In genomic region chr18:44786697-44787096, GRCh38 we compare ENCODE assay signal across 9 cellular contexts.
A peak's percentile ranks its signal among the peaks of the same experiment; 100 is the strongest.
DNase-seq lines count a peak whose midpoint lies in the region; ATAC-seq and TF ChIP-seq lines count a peak whose summit lies in the region.
"Had no signal": no experiment of that assay in that cellular context is flagged by ENCODE, and none has a peak within 500 bp of the region (broad histone marks: within the 10 kb centered on the region; RNA-seq: fewer than 3 reads in every experiment).

No MANE protein-coding gene starts in this region.

- H3K4me3 Mint-ChIP-seq in IgD-negative memory B cell: peak overlapping the region; percentile 83 to 92 (median 85)
- H3K4me3 Mint-ChIP-seq: activated naive CD8-positive, alpha-beta T cell had no signal

- H3K4me1 Mint-ChIP-seq in IgD-negative memory B cell: peaks cover 58 to 67% (median 65%) of the 10 kb centered on the region in 3 donors

- DNase-seq in osteoblast (ENCODE audit: insufficient read length, low spot score, missing footprints) (no peak), cardiac septum (ENCODE audit: low spot score) (no peak), retina (no peak), SKM-1 (lab: John Stamatoyannopoulos, UW; ENCODE audit: unreplicated experiment) (no peak)
- DNase-seq in stimulated activated naive CD4-positive, alpha-beta T cell treated with Interleukin-2 at 50 U/mL for 16 hours (lab: John Stamatoyannopoulos, UW): no peak

- H3K9me3 Mint-ChIP-seq in IgD-negative memory B cell: no peaks in the 10 kb centered on the region

- peak overlapping the region; percentile 72 to 93 (median 79) for H3K27ac Mint-ChIP-seq in IgD-negative memory B cell
- H3K27ac Mint-ChIP-seq: activated naive CD8-positive, alpha-beta T cell had no signal

- H2AFZ ChIP-seq in osteoblast (ENCODE audit: low read length): peak overlapping the region; percentile 73

- H3K4me3 ChIP-seq in osteoblast (ENCODE audit: insufficient read depth, low read length): peak overlapping the region; percentile 68

- no peaks in the 10 kb centered on the region for H3K79me2 ChIP-seq in osteoblast (ENCODE audit: insufficient read depth, low read length)

- no peaks in the 10 kb centered on the region for H3K36me3 ChIP-seq in osteoblast (ENCODE audit: insufficient read depth, low read length)

- peaks cover 4% of the 10 kb centered on the region for H3K36me3 Mint-ChIP-seq in IgD-negative memory B cell
- H3K36me3 Mint-ChIP-seq: activated naive CD8-positive, alpha-beta T cell had no signal

- intact Hi-C loops in cardiac septum (cut with DNase I): no loop called here

- peak; percentile 80 for ATAC-seq in GM18907 (IDR thresholded peaks at IDR 0.05; ENCODE audit: unreplicated experiment)
- ATAC-seq in GM21825 (IDR thresholded peaks at IDR 0.05; ENCODE audit: unreplicated experiment): peak; percentile 83

- H3K27ac ChIP-seq in osteoblast (ENCODE audit: low read depth, low read length): no peak overlapping the region

- no peak for TF ChIP-seq CTCF in osteoblast (IDR thresholded peaks at IDR 0.05; ENCODE audit: extremely low read depth, low read depth, low read length)

- H4K20me1 ChIP-seq in osteoblast (ENCODE audit: insufficient read depth, low read length): no peaks in the 10 kb centered on the region

- H3K9me3 ChIP-seq in osteoblast (ENCODE audit: low read depth, low read length): no peaks in the 10 kb centered on the region

- H3K4me2 ChIP-seq in osteoblast (ENCODE audit: insufficient read depth, low read length): peak overlapping the region; percentile 73

- H3K27me3 Mint-ChIP-seq in IgD-negative memory B cell: peaks cover 1% of the 10 kb centered on the region
- H3K27me3 Mint-ChIP-seq: activated naive CD8-positive, alpha-beta T cell had no signal

- H3K27me3 ChIP-seq in osteoblast (ENCODE audit: insufficient read depth, low read length): no peaks in the 10 kb centered on the region

- H3K4me1 ChIP-seq in osteoblast (ENCODE audit: insufficient read depth, low read length): no peaks in the 10 kb centered on the region
